23 cellular contexts compared by ENCODE assay signal in genomic region chr17:6994666-6995246, GRCh38. TPM values are rescaled to one million over a fixed set of nuclear protein-coding genes. Genes with fewer than 3 reads are reported as not detected.
DNase-seq lines count a peak whose midpoint lies in the region; ATAC-seq, FAIRE-seq and TF ChIP-seq lines count a peak whose summit lies in the region.
"Had no signal": no experiment of that assay in that cellular context is flagged by ENCODE, and none has a peak within 500 bp of the region (broad histone marks: within the 10 kb centered on the region; RNA-seq: fewer than 3 reads in every experiment).

No MANE protein-coding gene starts in this region.

- no peaks in the 10 kb centered on the region for H3K79me2 ChIP-seq in mammary epithelial cell (ENCODE audit: insufficient read depth, low read length)
- no peaks in the 10 kb centered on the region for H3K79me2 ChIP-seq in keratinocyte (ENCODE audit: control insufficient read depth, insufficient read depth, low read length)

- H3K4me2 ChIP-seq in mammary epithelial cell (ENCODE audit: insufficient read depth, low read depth, low read length) (peak overlapping the region; percentile 96), keratinocyte (ENCODE audit: control insufficient read depth, extremely low read depth, insufficient read depth, low read depth, low read length) (peak overlapping the region; percentile 82)

- H3K27ac ChIP-seq in mammary epithelial cell (ENCODE audit: insufficient read depth, low read depth, low read length) (no peak overlapping the region), breast epithelium (no peak overlapping the region), keratinocyte (ENCODE audit: control insufficient read depth, insufficient read depth, low read length) (no peak overlapping the region)
- H3K27ac ChIP-seq: 22Rv1, ovary, sigmoid colon had no signal

- no peaks in the 10 kb centered on the region for H3K9me1 ChIP-seq in keratinocyte (ENCODE audit: control insufficient read depth, extremely low read depth, insufficient read depth, low read length)

- H3K27me3 ChIP-seq in mammary epithelial cell (ENCODE audit: insufficient read depth, low read length) (no peaks in the 10 kb centered on the region), breast epithelium (no peaks in the 10 kb centered on the region), keratinocyte (ENCODE audit: control insufficient read depth, extremely low read depth, insufficient read depth, low read length) (no peaks in the 10 kb centered on the region)
- H3K27me3 ChIP-seq: ovary had no signal

- no peak for TF ChIP-seq POLR2A in breast epithelium (IDR thresholded peaks at IDR 0.05)

- H2AFZ ChIP-seq in mammary epithelial cell (ENCODE audit: low read depth, low read length) (peak overlapping the region; percentile 85), keratinocyte (ENCODE audit: control insufficient read depth, low read length) (peak overlapping the region; percentile 72)

- H3K27me3 Mint-ChIP-seq in central memory CD8-positive, alpha-beta T cell: no peaks in the 10 kb centered on the region
- H3K27me3 Mint-ChIP-seq in osteocyte (ENCODE audit: unreplicated experiment): no peaks in the 10 kb centered on the region
- H3K27me3 Mint-ChIP-seq: T-cell had no signal

- H3K9me3 Mint-ChIP-seq in central memory CD8-positive, alpha-beta T cell: no peaks in the 10 kb centered on the region
- no peaks in the 10 kb centered on the region for H3K9me3 Mint-ChIP-seq in osteocyte (ENCODE audit: unreplicated experiment)
- H3K9me3 Mint-ChIP-seq: T-cell had no signal

- H3K36me3 ChIP-seq in mammary epithelial cell (ENCODE audit: insufficient read depth, low read length): no peaks in the 10 kb centered on the region
- peaks cover 8% of the 10 kb centered on the region for H3K36me3 ChIP-seq in breast epithelium
- H3K36me3 ChIP-seq in keratinocyte (ENCODE audit: control insufficient read depth in 2 of 2, extremely low read depth in 1 of 2, insufficient read depth in 2 of 2, low read length in 2 of 2): peaks cover 4 to 5% of the 10 kb centered on the region in 2 experiments
- H3K36me3 ChIP-seq: ovary had no signal

- H3K9ac ChIP-seq in mammary epithelial cell (ENCODE audit: insufficient read depth, low read length) (no peak overlapping the region), keratinocyte (ENCODE audit: control insufficient read depth, extremely low read depth, insufficient read depth, low read length) (no peak overlapping the region)

- H3K27ac Mint-ChIP-seq in central memory CD8-positive, alpha-beta T cell (ENCODE audit: low read depth): peak overlapping the region; percentile 5
- H3K27ac Mint-ChIP-seq in osteocyte (ENCODE audit: unreplicated experiment): no peak overlapping the region

- WGBS in mammary epithelial cell (ENCODE audit: low coverage, missing lambda C conversion rate): 96% methylated on average over 9 of the region's 9 CpGs

- H3K4me1 ChIP-seq in mammary epithelial cell (ENCODE audit: insufficient read depth, low read length) (peaks cover 8% of the 10 kb centered on the region), breast epithelium (peaks cover 0 to 6% of the 10 kb centered on the region in 2 donors), keratinocyte (ENCODE audit: control insufficient read depth, extremely low read depth, insufficient read depth, low read length) (peaks cover 8% of the 10 kb centered on the region)

- ATAC-seq in central memory CD8-positive, alpha-beta T cell (replicated peaks; ENCODE audit: extremely low read depth, poor library complexity, severe bottlenecking): no peak
- ATAC-seq in HG02840 (IDR thresholded peaks at IDR 0.05; ENCODE audit: low FRiP score, unreplicated experiment): no peak
- ATAC-seq: T-cell had no signal

- no peak for FAIRE-seq in keratinocyte (lab: Jason Lieb, UNC)
- FAIRE-seq: endometrium had no signal

- no TSS peak for BruUV-seq in mammary epithelial cell (replicated peaks; lab: Mats Ljungman, UMichigan)

- in situ Hi-C loops in mammary epithelial cell (cut with MboI; ENCODE audit: low sequenced_read_pairs in 2 of 2): loop anchor here (5.0 to 10.0 kb wide), 2 partner anchors 80 to 327 kb away; no protein-coding TSS in a partner anchor

- H3K4me3 ChIP-seq in mammary epithelial cell (replicated peaks in 1 of 3; ENCODE audit: insufficient read depth in 1 of 3, low read depth in 2 of 3, low read length in 3 of 3): peak overlapping the region; percentile 41 to 79 (median 61)
- H3K4me3 ChIP-seq in breast epithelium: no peak overlapping the region
- H3K4me3 ChIP-seq in keratinocyte (ENCODE audit: control insufficient read depth in 2 of 3, extremely low read depth in 1 of 3, insufficient read depth in 2 of 3, low read depth in 1 of 3, low read length in 3 of 3): peak overlapping the region in 2 of 3 experiments; percentile 58 to 73
- H3K4me3 ChIP-seq: ovary had no signal

- dilution Hi-C loops in mammary epithelial cell (cut with HindIII; ENCODE audit: low sequenced_read_pairs): no loop called here
- dilution Hi-C loops in keratinocyte (cut with MboI; ENCODE audit: extremely low pct_ligation_motif_present, low sequenced_read_pairs): no loop called here

- no peak for TF ChIP-seq CTCF in mammary epithelial cell (conservative IDR thresholded peaks at IDR 0.05 in 1 of 2, IDR thresholded peaks at IDR 0.05 in 1 of 2; ENCODE audit: extremely low read depth in 1 of 2, insufficient read depth in 1 of 2, low read depth in 1 of 2, low read length in 2 of 2)
- TF ChIP-seq CTCF in breast epithelium (IDR thresholded peaks at IDR 0.05): no peak
- no peak for TF ChIP-seq CTCF in keratinocyte (optimal IDR thresholded peaks at IDR 0.05 in 1 of 3, IDR thresholded peaks at IDR 0.05 in 1 of 3, conservative IDR thresholded peaks at IDR 0.05 in 1 of 3; ENCODE audit: extremely low read depth in 1 of 3, insufficient read depth in 2 of 3, low read length in 3 of 3)
- TF ChIP-seq CTCF in osteocyte (IDR thresholded peaks at IDR 0.05): no peak

- H3K36me3 Mint-ChIP-seq in central memory CD8-positive, alpha-beta T cell (ENCODE audit: insufficient read depth): peaks cover 9% of the 10 kb centered on the region
- peaks cover 22% of the 10 kb centered on the region for H3K36me3 Mint-ChIP-seq in osteocyte (ENCODE audit: unreplicated experiment)

- H3K9me3 ChIP-seq in mammary epithelial cell (replicated peaks; ENCODE audit: insufficient read depth, low read length) (no peaks in the 10 kb centered on the region), breast epithelium (no peaks in the 10 kb centered on the region), keratinocyte (ENCODE audit: control insufficient read depth, low read depth, low read length) (no peaks in the 10 kb centered on the region)
- H3K9me3 ChIP-seq: ovary, sigmoid colon had no signal

- DNase-seq in mammary epithelial cell (no peak), breast epithelium (ENCODE audit: low spot score in 2 of 2) (no peak), keratinocyte (ENCODE audit: low read depth, low spot score) (no peak), OCI-M2 (lab: John Stamatoyannopoulos, UW; ENCODE audit: unreplicated experiment) (no peak), osteocyte (ENCODE audit: extremely low spot score, unreplicated experiment) (no peak), retina (no peak)
- no peak for DNase-seq in central memory CD8-positive, alpha-beta T cell (ENCODE audit: low spot score in 2 of 2)
- DNase-seq: activated CD4-positive, alpha-beta T cell treated with anti-CD3 and anti-CD28 coated beads, Interleukin-2, amount 50 U/mL, for 4 hours; activated T-cell treated with anti-CD3 and anti-CD28 coated beads for 4 hours; aorta; foreskin melanocyte; left ventricle myocardium superior; NCI-H187 treated with DMSO at 0.1 percent for 48 hours; ovary; sigmoid colon; stimulated activated CD8-positive, alpha-beta memory T cell treated with anti-CD3 and anti-CD28 coated beads, Interleukin-4, amount 100 ng/mL, for 48 hours; substantia nigra; T-cell had no signal

- peaks cover 7% of the 10 kb centered on the region for H3K4me1 Mint-ChIP-seq in central memory CD8-positive, alpha-beta T cell
- no peaks in the 10 kb centered on the region for H3K4me1 Mint-ChIP-seq in osteocyte (ENCODE audit: unreplicated experiment)

- H4K20me1 ChIP-seq in mammary epithelial cell (ENCODE audit: insufficient read depth, low read length) (no peaks in the 10 kb centered on the region), keratinocyte (ENCODE audit: control insufficient read depth, extremely low read depth, insufficient read depth, low read length) (no peaks in the 10 kb centered on the region)

- CTCF ChIA-PET in mammary epithelial cell (lab: Charles Lee; ENCODE audit: low non-redundant PET): interaction anchor here (0.6 to 1.3 kb wide), 2 partner anchors 10 to 1202 kb away, joined by 3 to 6 read pairs; no protein-coding TSS in a partner anchor

- intact Hi-C loops in mammary epithelial cell (cut with micrococcal nuclease): no loop called here
- intact Hi-C loops in breast epithelium (cut with DNase I; ENCODE audit: low total_unique reads): no loop called here

- H3K4me3 Mint-ChIP-seq in central memory CD8-positive, alpha-beta T cell: no peak overlapping the region
- no peak overlapping the region for H3K4me3 Mint-ChIP-seq in osteocyte (ENCODE audit: unreplicated experiment)
- H3K4me3 Mint-ChIP-seq: T-cell had no signal

RNA-seq across cellular contexts. Expression of gene ALOX12, which starts 1.1 kb away (rescaled TPM):
- total RNA-seq in mammary epithelial cell (not detected), breast epithelium (not detected), osteocyte (not detected in 2 replicates)
- polyA plus RNA-seq in mammary epithelial cell (0.53 TPM), keratinocyte (0.19 to 0.35 TPM (median 0.22 TPM) in 3 replicates)
- polyA minus RNA-seq in mammary epithelial cell (3.7 TPM), keratinocyte (0.13 to 0.20 TPM in 2 of 3 replicates, not detected in the other)
- polyA plus RNA-seq in keratinocyte (2011; ENCODE audit: low read depth): not detected
- polyA plus RNA-seq in keratinocyte (2011; cell fraction: cytosol; rRNA removed): 0.18 and 0.22 TPM in 2 replicates
- 0.20 and 0.33 TPM in 2 replicates for polyA plus RNA-seq in keratinocyte (2011; cell fraction: nucleus; rRNA removed)
- 0.41 and 0.85 TPM in 2 replicates for polyA plus RNA-seq in keratinocyte (2012; ENCODE audit: low replicate concordance)
- polyA minus RNA-seq in keratinocyte (2011; cell fraction: cytosol; rRNA and poly(A)+ RNA removed): not detected
- polyA minus RNA-seq in keratinocyte (2011; cell fraction: nucleus; rRNA and poly(A)+ RNA removed): not detected in 2 replicates
- total RNA-seq: aorta, left ventricle myocardium superior, NCI-H460, sigmoid colon had no signal
- polyA plus RNA-seq: aorta, BJ, sigmoid colon had no signal

RNA-seq across cellular contexts. Expression of gene RNASEK, which starts 17.7 kb away (rescaled TPM):
- 100 to 1,000 TPM in 1 of 2 donors, 10 to 100 TPM in 1; 46.0 to 180 TPM for total RNA-seq in mammary epithelial cell
- 187 TPM for polyA plus RNA-seq in mammary epithelial cell
- 404 TPM for polyA minus RNA-seq in mammary epithelial cell
- total RNA-seq in breast epithelium: 100 to 1,000 TPM in 1 of 3 donors, 10 to 100 TPM in 2; 18.7 to 154 (median 93.4) TPM
- polyA plus RNA-seq in keratinocyte: 87.0 to 267 TPM (median 99.7 TPM) in 3 replicates
- polyA plus RNA-seq in keratinocyte (2011; ENCODE audit: low read depth): 43.9 TPM
- polyA plus RNA-seq in keratinocyte (2011; cell fraction: cytosol; rRNA removed): 161 and 215 TPM in 2 replicates
- 74.7 and 90.0 TPM in 2 replicates for polyA plus RNA-seq in keratinocyte (2011; cell fraction: nucleus; rRNA removed)
- 396 and 610 TPM in 2 replicates for polyA plus RNA-seq in keratinocyte (2012; ENCODE audit: low replicate concordance)
- polyA minus RNA-seq in keratinocyte: 51.4 to 165 TPM (median 70.6 TPM) in 3 replicates
- polyA minus RNA-seq in keratinocyte (2011; cell fraction: cytosol; rRNA and poly(A)+ RNA removed): 175 TPM
- 60.8 and 61.2 TPM in 2 replicates for polyA minus RNA-seq in keratinocyte (2011; cell fraction: nucleus; rRNA and poly(A)+ RNA removed)
- 255 and 269 TPM in 2 replicates for total RNA-seq in osteocyte

RNA-seq across cellular contexts. Expression of gene BCL6B, which starts 28.1 kb away (rescaled TPM):
- not detected for total RNA-seq in mammary epithelial cell
- polyA plus RNA-seq in mammary epithelial cell: not detected
- polyA minus RNA-seq in mammary epithelial cell: not detected
- 1 to 10 TPM; 1.4 to 5.9 (median 4.1) TPM for total RNA-seq in breast epithelium
- not detected in 3 replicates for polyA plus RNA-seq in keratinocyte
- 0.17 TPM for polyA plus RNA-seq in keratinocyte (2011; ENCODE audit: low read depth)
- polyA plus RNA-seq in keratinocyte (2011; cell fraction: cytosol; rRNA removed): not detected in 2 replicates
- not detected in 2 replicates for polyA plus RNA-seq in keratinocyte (2011; cell fraction: nucleus; rRNA removed)
- 0.13 TPM in 1 of 2 replicates, not detected in the other for polyA plus RNA-seq in keratinocyte (2012; ENCODE audit: low replicate concordance)
- not detected in 3 replicates for polyA minus RNA-seq in keratinocyte
- not detected for polyA minus RNA-seq in keratinocyte (2011; cell fraction: cytosol; rRNA and poly(A)+ RNA removed)
- polyA minus RNA-seq in keratinocyte (2011; cell fraction: nucleus; rRNA and poly(A)+ RNA removed): not detected in 2 replicates
- not detected in 2 replicates for total RNA-seq in osteocyte
- total RNA-seq: NCI-H460 had no signal
- polyA plus RNA-seq: BJ had no signal

RNA-seq across cellular contexts. Expression of gene SLC16A13, which starts 41.1 kb away (rescaled TPM):
- total RNA-seq in mammary epithelial cell (10 to 100 TPM in 1 of 2 donors, 1 to 10 TPM in 1; 2.7 to 11.9 TPM), breast epithelium (1 to 10 TPM in 2 of 3 donors, under 1 TPM in 1; 0.32 to 3.5 (median 2.6) TPM), osteocyte (4.4 and 7.9 TPM in 2 replicates)
- polyA plus RNA-seq in mammary epithelial cell (10.1 TPM), keratinocyte (2.2 to 6.9 TPM (median 2.7 TPM) in 3 replicates)
- polyA minus RNA-seq in mammary epithelial cell (12.4 TPM), keratinocyte (3.6 to 19.2 TPM (median 4.0 TPM) in 3 replicates)
- 1.8 TPM for polyA plus RNA-seq in keratinocyte (2011; ENCODE audit: low read depth)
- polyA plus RNA-seq in keratinocyte (2011; cell fraction: cytosol; rRNA removed): 1.7 and 2.5 TPM in 2 replicates
- polyA plus RNA-seq in keratinocyte (2011; cell fraction: nucleus; rRNA removed): 10.5 and 11.0 TPM in 2 replicates
- polyA plus RNA-seq in keratinocyte (2012; ENCODE audit: low replicate concordance): 5.0 and 7.4 TPM in 2 replicates
- polyA minus RNA-seq in keratinocyte (2011; cell fraction: cytosol; rRNA and poly(A)+ RNA removed): 3.3 TPM
- polyA minus RNA-seq in keratinocyte (2011; cell fraction: nucleus; rRNA and poly(A)+ RNA removed): 6.5 and 9.2 TPM in 2 replicates

RNA-seq across cellular contexts. Expression of gene SLC16A11, which starts 49.1 kb away (rescaled TPM):
- total RNA-seq in mammary epithelial cell (not detected), breast epithelium (1 to 10 TPM in 2 of 3 donors, not detected in 1; 1.5 to 3.6 TPM), osteocyte (0.57 and 0.75 TPM in 2 replicates)
- polyA plus RNA-seq in mammary epithelial cell (not detected), keratinocyte (0.09 TPM in 1 of 3 replicates, not detected in the others)
- polyA minus RNA-seq in mammary epithelial cell (not detected), keratinocyte (not detected in 3 replicates)
- polyA plus RNA-seq in keratinocyte (2011; ENCODE audit: low read depth): not detected
- polyA plus RNA-seq in keratinocyte (2011; cell fraction: cytosol; rRNA removed): not detected in 2 replicates
- not detected in 2 replicates for polyA plus RNA-seq in keratinocyte (2011; cell fraction: nucleus; rRNA removed)
- 0.21 and 0.23 TPM in 2 replicates for polyA plus RNA-seq in keratinocyte (2012; ENCODE audit: low replicate concordance)
- not detected for polyA minus RNA-seq in keratinocyte (2011; cell fraction: cytosol; rRNA and poly(A)+ RNA removed)
- polyA minus RNA-seq in keratinocyte (2011; cell fraction: nucleus; rRNA and poly(A)+ RNA removed): not detected in 2 replicates
- polyA plus RNA-seq: aorta, BJ had no signal

Comparison
In these comparisons a context has a peak if more than half of its experiments do, and no peak if none do; other contexts are left out.
1. H3K4me3 ChIP-seq: peak in mammary epithelial cell (3 of 3) and keratinocyte (2 of 3); none in breast epithelium (0 of 3).